ENCODE assay signal across 8 cellular contexts in genomic region chr17:64343833-64344637, GRCh38. TPM values are rescaled to one million over a fixed set of nuclear protein-coding genes. Genes with fewer than 3 reads are reported as not detected.
DNase-seq lines count a peak whose midpoint lies in the region; TF ChIP-seq lines count a peak whose summit lies in the region.

No MANE protein-coding gene starts in this region.

- H2AFZ ChIP-seq in GM23248 (no peak overlapping the region), OCI-LY7 (ENCODE audit: low read length) (no peak overlapping the region)

- H3K4me2 ChIP-seq in GM23248 (ENCODE audit: unreplicated experiment): peak overlapping the region; percentile 30
- no peak overlapping the region for H3K4me2 ChIP-seq in OCI-LY7 (ENCODE audit: low read length)

- H3K4me1 ChIP-seq in GM23248 (ENCODE audit: insufficient read depth) (peaks cover 22% of the 10 kb centered on the region), OCI-LY7 (ENCODE audit: insufficient read depth, low read length, poor library complexity, severe bottlenecking) (no peaks in the 10 kb centered on the region)

- WGBS in GM23248 (ENCODE audit: low coverage in 1 of 2, low lambda C conversion rate in 2 of 2, missing lambda C conversion rate in 2 of 2), 2 experiments: 53 to 58% methylated on average over 11 of the region's 11 CpGs

- H3K79me2 ChIP-seq in GM23248 (ENCODE audit: insufficient read depth) (no peaks in the 10 kb centered on the region), OCI-LY7 (ENCODE audit: insufficient read depth, low read depth, low read length) (no peaks in the 10 kb centered on the region)

- H3K27me3 ChIP-seq in GM23248 (replicated peaks; ENCODE audit: insufficient read depth) (no peaks in the 10 kb centered on the region), brain microvascular endothelial cell (replicated peaks) (no peaks in the 10 kb centered on the region), kidney epithelial cell (ENCODE audit: control insufficient read depth, insufficient read depth, low read length) (no peaks in the 10 kb centered on the region)

- H3K9me2 ChIP-seq in GM23248 (ENCODE audit: insufficient read depth) (no peaks in the 10 kb centered on the region), OCI-LY7 (ENCODE audit: insufficient read depth, low read length) (no peaks in the 10 kb centered on the region)

- no peaks in the 10 kb centered on the region for H3F3A ChIP-seq in GM23248 (ENCODE audit: insufficient read depth)

- 0 out of 2 replicates have a peak overlapping the region, but pooled peaks have one; percentile 6 for H3K9ac ChIP-seq in GM23248

- H3K36me3 ChIP-seq in GM23248 (ENCODE audit: low read depth): no peaks in the 10 kb centered on the region
- no peaks in the 10 kb centered on the region for H3K36me3 ChIP-seq in brain microvascular endothelial cell (replicated peaks)
- H3K36me3 ChIP-seq in kidney epithelial cell (ENCODE audit: control insufficient read depth, insufficient read depth, low read length): no peaks in the 10 kb centered on the region
- peaks cover 30% of the 10 kb centered on the region for H3K36me3 ChIP-seq in OCI-LY7 (ENCODE audit: insufficient read depth, low read length)

- no TSS peak for BruUV-seq in OCI-LY7 (replicated peaks; lab: Mats Ljungman, UMichigan)

- POLR2A ChIA-PET in OCI-LY7 (lab: Charles Lee): interaction anchor here (0.5 to 1.1 kb wide), 4 partner anchors 15 to 582 kb away, joined by 3 to 5 read pairs (median 3); no protein-coding TSS in a partner anchor

- H3K27ac ChIP-seq in GM23248 (peak overlapping the region; percentile 12; the same call in 1 of the 2 replicates), brain microvascular endothelial cell (no peak overlapping the region), OCI-LY7 (ENCODE audit: low read depth, low read length, poor library complexity, severe bottlenecking) (no peak overlapping the region)

- in situ Hi-C loops in GM23248 (cut with MboI) (no loop called here), brain microvascular endothelial cell (cut with HindIII; ENCODE audit: low pct_ligation_motif_present, low sequenced_read_pairs) (no loop called here)

- intact Hi-C loops in OCI-LY7 (cut with micrococcal nuclease; ENCODE audit: unreplicated experiment): no loop called here

- DNase-seq in GM23248 (peak; percentile 88), NCI-H526 treated with DMSO at 0.1 percent for 48 hours (lab: John Stamatoyannopoulos, UW) (peak; percentile 19), brain microvascular endothelial cell (peak; percentile 60), kidney epithelial cell (ENCODE audit: low read depth) (peak; percentile 78), OCI-LY7 (ENCODE audit: low spot score) (no peak), 8988T (no peak), SW 1271 (lab: John Stamatoyannopoulos, UW) (no peak)
- peak; percentile 4 for DNase-seq in stimulated activated naive CD4-positive, alpha-beta T cell treated with Interleukin-2 at 50 U/mL for 16 hours (lab: John Stamatoyannopoulos, UW)

- TF ChIP-seq CTCF in brain microvascular endothelial cell (IDR thresholded peaks at IDR 0.05; ENCODE audit: low read depth, low read length, missing control alignments) (peak; percentile 10), kidney epithelial cell (IDR thresholded peaks at IDR 0.05; ENCODE audit: insufficient read depth, low read length, poor library complexity, severe bottlenecking) (no peak), OCI-LY7 (conservative IDR thresholded peaks at IDR 0.05; ENCODE audit: low read length) (no peak)

- H3K4me3 ChIP-seq in GM23248 (no peak overlapping the region), brain microvascular endothelial cell (ENCODE audit: low read depth, low read length) (no peak overlapping the region), kidney epithelial cell (ENCODE audit: low read depth, low read length) (no peak overlapping the region), OCI-LY7 (ENCODE audit: low read depth, low read length, poor library complexity, severe bottlenecking) (no peak overlapping the region)

- H3K9me3 ChIP-seq in GM23248 (ENCODE audit: low read depth) (no peaks in the 10 kb centered on the region), OCI-LY7 (ENCODE audit: low read length) (no peaks in the 10 kb centered on the region)

- CTCF ChIA-PET in OCI-LY7 (lab: Charles Lee; ENCODE audit: unreplicated experiment): no interaction called here

- H4K20me1 ChIP-seq in GM23248 (ENCODE audit: insufficient read depth): no peaks in the 10 kb centered on the region
- H4K20me1 ChIP-seq in OCI-LY7 (ENCODE audit: insufficient read depth, low read length): no peaks in the 10 kb centered on the region

RNA-seq across cellular contexts. Expression of gene PECAM1, which starts 46.6 kb away (rescaled TPM):
- total RNA-seq in GM23248 (2014; rRNA removed; shearing (Covaris generic)): not detected in 2 replicates
- 0.06 and 0.11 TPM in 2 replicates for polyA plus RNA-seq in GM23248 (2016; fragmentation: Nextera tagmentation; extraction: Ambion mirVana)
- total RNA-seq in kidney epithelial cell: 1.1 and 1.4 TPM in 2 replicates
- total RNA-seq in OCI-LY7 (2014; rRNA removed; shearing (Covaris generic)): 14.1 and 16.6 TPM in 2 replicates
- total RNA-seq in OCI-LY7 (2022): 25.8 and 28.4 TPM in 2 replicates

Comparison
In these comparisons a context has a peak if more than half of its experiments do, and no peak if none do; other contexts are left out.
1. DNase-seq: peak in GM23248 (single experiment), NCI-H526 treated with DMSO at 0.1 percent for 48 hours (single experiment), brain microvascular endothelial cell (single experiment), kidney epithelial cell (single experiment) and stimulated activated naive CD4-positive, alpha-beta T cell treated with Interleukin-2 at 50 U/mL for 16 hours (single experiment); none in OCI-LY7 (single experiment), 8988T (single experiment) and SW 1271 (0 of 2).